In the genomic region with DNA sequence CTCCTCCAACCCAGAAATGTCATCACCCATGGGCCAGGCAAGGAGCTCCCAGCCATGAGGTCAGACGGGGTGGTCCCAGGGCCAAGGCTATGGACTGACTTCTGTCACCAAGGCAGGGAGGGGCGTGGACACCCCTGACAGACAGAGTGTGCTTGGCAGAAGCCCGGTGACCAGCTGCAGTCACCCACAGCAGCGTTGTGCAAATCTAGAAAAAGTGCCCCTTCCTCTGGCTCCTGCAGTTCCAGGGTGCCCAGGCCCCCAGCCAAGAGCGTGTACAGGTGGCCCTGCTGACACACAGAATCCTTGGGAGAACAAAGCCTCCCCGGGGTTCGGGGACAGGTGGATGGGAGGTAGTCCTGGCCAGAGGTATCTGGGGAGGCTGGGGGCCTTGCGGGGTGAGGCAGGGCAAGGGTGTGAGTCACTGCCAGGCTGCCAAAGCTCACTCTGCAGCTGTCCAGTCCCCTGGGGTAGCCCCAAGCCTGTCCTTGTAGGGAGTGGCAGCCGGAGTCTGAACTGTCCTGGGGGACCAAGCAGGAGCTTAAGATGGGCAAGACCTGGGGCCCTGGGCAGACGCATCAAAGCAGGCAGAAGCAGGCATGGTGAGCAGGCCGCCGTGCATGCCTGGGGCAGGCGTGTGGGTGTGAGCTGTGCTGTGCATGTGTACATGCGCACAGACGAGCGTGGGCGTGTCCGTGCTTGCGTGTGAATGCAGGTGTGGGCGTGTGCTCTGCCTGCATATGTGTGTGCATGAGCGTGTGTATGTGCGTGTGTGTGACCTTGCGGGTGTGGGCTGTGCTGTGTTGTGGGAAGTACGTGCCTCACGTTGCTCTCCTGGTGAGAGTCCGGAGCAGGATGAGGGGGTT, we compare ENCODE assay signal across 1 cellular context.
A peak's percentile ranks its signal among the peaks of the same experiment; 100 is the strongest.
TF ChIP-seq lines count a peak whose summit lies in the region.

No MANE protein-coding gene starts in this region.

TF ChIP-seq in HepG2, 621 proteins besides CTCF, POLR2A, EP300 and RAD21 (continued from another document):
- TF ChIP-seq KMT2B (CRISPR knock-in tag; IDR thresholded peaks at IDR 0.05) = no peak
- TF ChIP-seq ZNF75D (CRISPR knock-in tag; IDR thresholded peaks at IDR 0.05; ENCODE audit: borderline replicate concordance) = no peak
- TF ChIP-seq ZFP37 (CRISPR knock-in tag; IDR thresholded peaks at IDR 0.05; ENCODE audit: borderline replicate concordance) = no peak
- peak; percentile 83; the same call in 1 of the 2 replicates for TF ChIP-seq AHR (CRISPR knock-in tag; IDR thresholded peaks at IDR 0.05)
- no peak for TF ChIP-seq ZNF546 (CRISPR knock-in tag; conservative IDR thresholded peaks at IDR 0.05)
- no peak for TF ChIP-seq ZSCAN12 (CRISPR knock-in tag; IDR thresholded peaks at IDR 0.05)
- TF ChIP-seq POLR2AphosphoS2 (IDR thresholded peaks at IDR 0.05; ENCODE audit: low read depth, low read length) = no peak
- TF ChIP-seq FOXA1 (IDR thresholded peaks at IDR 0.05) = no peak
- TF ChIP-seq FOXA1 (CRISPR knock-in tag; IDR thresholded peaks at IDR 0.05) = peak; percentile 86
- TF ChIP-seq, protein P1, sequence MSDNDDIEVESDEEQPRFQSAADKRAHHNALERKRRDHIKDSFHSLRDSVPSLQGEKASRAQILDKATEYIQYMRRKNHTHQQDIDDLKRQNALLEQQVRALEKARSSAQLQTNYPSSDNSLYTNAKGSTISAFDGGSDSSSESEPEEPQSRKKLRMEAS (IDR thresholded peaks at IDR 0.05) = no peak
- TF ChIP-seq U2AF2 (IDR thresholded peaks at IDR 0.05; ENCODE audit: low read depth, low read length) = no peak
- TF ChIP-seq SIN3B (IDR thresholded peaks at IDR 0.05; ENCODE audit: low read length) = no peak
- TF ChIP-seq KDM5B (CRISPR knock-in tag; IDR thresholded peaks at IDR 0.05; ENCODE audit: borderline replicate concordance) = no peak
- no peak for TF ChIP-seq ZNF749 (CRISPR knock-in tag; IDR thresholded peaks at IDR 0.05; ENCODE audit: borderline replicate concordance)
- no peak for TF ChIP-seq ZNF879 (CRISPR knock-in tag; IDR thresholded peaks at IDR 0.05)
- TF ChIP-seq ZNF326 (CRISPR knock-in tag; IDR thresholded peaks at IDR 0.05; ENCODE audit: borderline replicate concordance) = peak; percentile 99
- TF ChIP-seq SOX6 (IDR thresholded peaks at IDR 0.05) = no peak
- TF ChIP-seq SOX6 (CRISPR knock-in tag; IDR thresholded peaks at IDR 0.05) = no peak
- TF ChIP-seq XRCC5 (optimal IDR thresholded peaks at IDR 0.05; ENCODE audit: low read length) = no peak
- peak; percentile 28 for TF ChIP-seq HNRNPH1 (optimal IDR thresholded peaks at IDR 0.05; ENCODE audit: low read depth, low read length)
- TF ChIP-seq, protein P2, sequence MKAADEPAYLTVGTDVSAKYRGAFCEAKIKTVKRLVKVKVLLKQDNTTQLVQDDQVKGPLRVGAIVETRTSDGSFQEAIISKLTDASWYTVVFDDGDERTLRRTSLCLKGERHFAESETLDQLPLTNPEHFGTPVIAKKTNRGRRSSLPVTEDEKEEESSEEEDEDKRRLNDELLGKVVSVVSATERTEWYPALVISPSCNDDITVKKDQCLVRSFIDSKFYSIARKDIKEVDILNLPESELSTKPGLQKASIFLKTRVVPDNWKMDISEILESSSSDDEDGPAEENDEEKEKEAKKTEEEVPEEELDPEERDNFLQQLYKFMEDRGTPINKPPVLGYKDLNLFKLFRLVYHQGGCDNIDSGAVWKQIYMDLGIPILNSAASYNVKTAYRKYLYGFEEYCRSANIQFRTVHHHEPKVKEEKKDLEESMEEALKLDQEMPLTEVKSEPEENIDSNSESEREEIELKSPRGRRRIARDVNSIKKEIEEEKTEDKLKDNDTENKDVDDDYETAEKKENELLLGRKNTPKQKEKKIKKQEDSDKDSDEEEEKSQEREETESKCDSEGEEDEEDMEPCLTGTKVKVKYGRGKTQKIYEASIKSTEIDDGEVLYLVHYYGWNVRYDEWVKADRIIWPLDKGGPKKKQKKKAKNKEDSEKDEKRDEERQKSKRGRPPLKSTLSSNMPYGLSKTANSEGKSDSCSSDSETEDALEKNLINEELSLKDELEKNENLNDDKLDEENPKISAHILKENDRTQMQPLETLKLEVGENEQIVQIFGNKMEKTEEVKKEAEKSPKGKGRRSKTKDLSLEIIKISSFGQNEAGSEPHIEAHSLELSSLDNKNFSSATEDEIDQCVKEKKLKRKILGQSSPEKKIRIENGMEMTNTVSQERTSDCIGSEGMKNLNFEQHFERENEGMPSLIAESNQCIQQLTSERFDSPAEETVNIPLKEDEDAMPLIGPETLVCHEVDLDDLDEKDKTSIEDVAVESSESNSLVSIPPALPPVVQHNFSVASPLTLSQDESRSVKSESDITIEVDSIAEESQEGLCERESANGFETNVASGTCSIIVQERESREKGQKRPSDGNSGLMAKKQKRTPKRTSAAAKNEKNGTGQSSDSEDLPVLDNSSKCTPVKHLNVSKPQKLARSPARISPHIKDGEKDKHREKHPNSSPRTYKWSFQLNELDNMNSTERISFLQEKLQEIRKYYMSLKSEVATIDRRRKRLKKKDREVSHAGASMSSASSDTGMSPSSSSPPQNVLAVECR (CRISPR knock-in tag; IDR thresholded peaks at IDR 0.05; ENCODE audit: borderline replicate concordance) = peak; percentile 27; the same call in 1 of the 2 replicates
- peak; percentile 40; the same call in 1 of the 2 replicates for TF ChIP-seq HNRNPL (IDR thresholded peaks at IDR 0.05; ENCODE audit: low read depth, low read length)
- TF ChIP-seq ASH2L (IDR thresholded peaks at IDR 0.05; ENCODE audit: insufficient read length, low read depth, low read length) = no peak
- peak; percentile 57; the same call in 1 of the 2 replicates for TF ChIP-seq ZNF768 (CRISPR knock-in tag; IDR thresholded peaks at IDR 0.05)
- TF ChIP-seq KMT2A (CRISPR knock-in tag; IDR thresholded peaks at IDR 0.05) = no peak
- TF ChIP-seq, protein P3, sequence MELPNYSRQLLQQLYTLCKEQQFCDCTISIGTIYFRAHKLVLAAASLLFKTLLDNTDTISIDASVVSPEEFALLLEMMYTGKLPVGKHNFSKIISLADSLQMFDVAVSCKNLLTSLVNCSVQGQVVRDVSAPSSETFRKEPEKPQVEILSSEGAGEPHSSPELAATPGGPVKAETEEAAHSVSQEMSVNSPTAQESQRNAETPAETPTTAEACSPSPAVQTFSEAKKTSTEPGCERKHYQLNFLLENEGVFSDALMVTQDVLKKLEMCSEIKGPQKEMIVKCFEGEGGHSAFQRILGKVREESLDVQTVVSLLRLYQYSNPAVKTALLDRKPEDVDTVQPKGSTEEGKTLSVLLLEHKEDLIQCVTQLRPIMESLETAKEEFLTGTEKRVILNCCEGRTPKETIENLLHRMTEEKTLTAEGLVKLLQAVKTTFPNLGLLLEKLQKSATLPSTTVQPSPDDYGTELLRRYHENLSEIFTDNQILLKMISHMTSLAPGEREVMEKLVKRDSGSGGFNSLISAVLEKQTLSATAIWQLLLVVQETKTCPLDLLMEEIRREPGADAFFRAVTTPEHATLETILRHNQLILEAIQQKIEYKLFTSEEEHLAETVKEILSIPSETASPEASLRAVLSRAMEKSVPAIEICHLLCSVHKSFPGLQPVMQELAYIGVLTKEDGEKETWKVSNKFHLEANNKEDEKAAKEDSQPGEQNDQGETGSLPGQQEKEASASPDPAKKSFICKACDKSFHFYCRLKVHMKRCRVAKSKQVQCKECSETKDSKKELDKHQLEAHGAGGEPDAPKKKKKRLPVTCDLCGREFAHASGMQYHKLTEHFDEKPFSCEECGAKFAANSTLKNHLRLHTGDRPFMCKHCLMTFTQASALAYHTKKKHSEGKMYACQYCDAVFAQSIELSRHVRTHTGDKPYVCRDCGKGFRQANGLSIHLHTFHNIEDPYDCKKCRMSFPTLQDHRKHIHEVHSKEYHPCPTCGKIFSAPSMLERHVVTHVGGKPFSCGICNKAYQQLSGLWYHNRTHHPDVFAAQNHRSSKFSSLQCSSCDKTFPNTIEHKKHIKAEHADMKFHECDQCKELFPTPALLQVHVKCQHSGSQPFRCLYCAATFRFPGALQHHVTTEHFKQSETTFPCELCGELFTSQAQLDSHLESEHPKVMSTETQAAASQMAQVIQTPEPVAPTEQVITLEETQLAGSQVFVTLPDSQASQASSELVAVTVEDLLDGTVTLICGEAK (IDR thresholded peaks at IDR 0.05) = no peak
- TF ChIP-seq, protein P3 (CRISPR knock-in tag; IDR thresholded peaks at IDR 0.05) = no peak
- TF ChIP-seq SIX1 (CRISPR knock-in tag; IDR thresholded peaks at IDR 0.05; ENCODE audit: borderline replicate concordance) = no peak
- no peak for TF ChIP-seq SMC3 (IDR thresholded peaks at IDR 0.05; ENCODE audit: low read length)
- no peak for TF ChIP-seq MTA1 (CRISPR knock-in tag; IDR thresholded peaks at IDR 0.05; ENCODE audit: borderline replicate concordance)
- TF ChIP-seq, protein P4, sequence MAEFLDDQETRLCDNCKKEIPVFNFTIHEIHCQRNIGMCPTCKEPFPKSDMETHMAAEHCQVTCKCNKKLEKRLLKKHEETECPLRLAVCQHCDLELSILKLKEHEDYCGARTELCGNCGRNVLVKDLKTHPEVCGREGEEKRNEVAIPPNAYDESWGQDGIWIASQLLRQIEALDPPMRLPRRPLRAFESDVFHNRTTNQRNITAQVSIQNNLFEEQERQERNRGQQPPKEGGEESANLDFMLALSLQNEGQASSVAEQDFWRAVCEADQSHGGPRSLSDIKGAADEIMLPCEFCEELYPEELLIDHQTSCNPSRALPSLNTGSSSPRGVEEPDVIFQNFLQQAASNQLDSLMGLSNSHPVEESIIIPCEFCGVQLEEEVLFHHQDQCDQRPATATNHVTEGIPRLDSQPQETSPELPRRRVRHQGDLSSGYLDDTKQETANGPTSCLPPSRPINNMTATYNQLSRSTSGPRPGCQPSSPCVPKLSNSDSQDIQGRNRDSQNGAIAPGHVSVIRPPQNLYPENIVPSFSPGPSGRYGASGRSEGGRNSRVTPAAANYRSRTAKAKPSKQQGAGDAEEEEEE (CRISPR knock-in tag; IDR thresholded peaks at IDR 0.05; ENCODE audit: borderline replicate concordance) = no peak
- TF ChIP-seq, protein P5, sequence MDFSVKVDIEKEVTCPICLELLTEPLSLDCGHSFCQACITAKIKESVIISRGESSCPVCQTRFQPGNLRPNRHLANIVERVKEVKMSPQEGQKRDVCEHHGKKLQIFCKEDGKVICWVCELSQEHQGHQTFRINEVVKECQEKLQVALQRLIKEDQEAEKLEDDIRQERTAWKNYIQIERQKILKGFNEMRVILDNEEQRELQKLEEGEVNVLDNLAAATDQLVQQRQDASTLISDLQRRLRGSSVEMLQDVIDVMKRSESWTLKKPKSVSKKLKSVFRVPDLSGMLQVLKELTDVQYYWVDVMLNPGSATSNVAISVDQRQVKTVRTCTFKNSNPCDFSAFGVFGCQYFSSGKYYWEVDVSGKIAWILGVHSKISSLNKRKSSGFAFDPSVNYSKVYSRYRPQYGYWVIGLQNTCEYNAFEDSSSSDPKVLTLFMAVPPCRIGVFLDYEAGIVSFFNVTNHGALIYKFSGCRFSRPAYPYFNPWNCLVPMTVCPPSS (IDR thresholded peaks at IDR 0.05) = no peak
- no peak for TF ChIP-seq RBAK (CRISPR knock-in tag; IDR thresholded peaks at IDR 0.05)
- TF ChIP-seq, protein P6, sequence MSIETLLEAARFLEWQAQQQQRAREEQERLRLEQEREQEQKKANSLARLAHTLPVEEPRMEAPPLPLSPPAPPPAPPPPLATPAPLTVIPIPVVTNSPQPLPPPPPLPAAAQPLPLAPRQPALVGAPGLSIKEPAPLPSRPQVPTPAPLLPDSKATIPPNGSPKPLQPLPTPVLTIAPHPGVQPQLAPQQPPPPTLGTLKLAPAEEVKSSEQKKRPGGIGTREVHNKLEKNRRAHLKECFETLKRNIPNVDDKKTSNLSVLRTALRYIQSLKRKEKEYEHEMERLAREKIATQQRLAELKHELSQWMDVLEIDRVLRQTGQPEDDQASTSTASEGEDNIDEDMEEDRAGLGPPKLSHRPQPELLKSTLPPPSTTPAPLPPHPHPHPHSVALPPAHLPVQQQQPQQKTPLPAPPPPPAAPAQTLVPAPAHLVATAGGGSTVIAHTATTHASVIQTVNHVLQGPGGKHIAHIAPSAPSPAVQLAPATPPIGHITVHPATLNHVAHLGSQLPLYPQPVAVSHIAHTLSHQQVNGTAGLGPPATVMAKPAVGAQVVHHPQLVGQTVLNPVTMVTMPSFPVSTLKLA (IDR thresholded peaks at IDR 0.05) = peak; percentile 39; the same call in 1 of the 2 replicates
- TF ChIP-seq SOX13 (IDR thresholded peaks at IDR 0.05) = no peak
- no peak for TF ChIP-seq SOX13 (CRISPR knock-in tag; conservative IDR thresholded peaks at IDR 0.05 in 1 of 2, IDR thresholded peaks at IDR 0.05 in 1 of 2)
- TF ChIP-seq ZNF724P (CRISPR knock-in tag; IDR thresholded peaks at IDR 0.05; ENCODE audit: borderline replicate concordance) = 0 out of 2 replicates have a peak, but pooled peaks have one; percentile 18
- TF ChIP-seq, protein P7, sequence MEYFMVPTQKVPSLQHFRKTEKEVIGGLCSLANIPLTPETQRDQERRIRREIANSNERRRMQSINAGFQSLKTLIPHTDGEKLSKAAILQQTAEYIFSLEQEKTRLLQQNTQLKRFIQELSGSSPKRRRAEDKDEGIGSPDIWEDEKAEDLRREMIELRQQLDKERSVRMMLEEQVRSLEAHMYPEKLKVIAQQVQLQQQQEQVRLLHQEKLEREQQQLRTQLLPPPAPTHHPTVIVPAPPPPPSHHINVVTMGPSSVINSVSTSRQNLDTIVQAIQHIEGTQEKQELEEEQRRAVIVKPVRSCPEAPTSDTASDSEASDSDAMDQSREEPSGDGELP (IDR thresholded peaks at IDR 0.05; ENCODE audit: borderline replicate concordance, low read depth) = no peak
- peak; percentile 42 for TF ChIP-seq ZFX (CRISPR knock-in tag; IDR thresholded peaks at IDR 0.05; ENCODE audit: low read depth)
- 0 out of 2 replicates have a peak, but pooled peaks have one; percentile 64 for TF ChIP-seq ZNF720 (CRISPR knock-in tag; IDR thresholded peaks at IDR 0.05)
